In genomic region chr16:70661918-70662641, GRCh38 we compare ENCODE assay signal across 12 cellular contexts. TPM values are rescaled to one million over a fixed set of nuclear protein-coding genes. Genes with fewer than 3 reads are reported as not detected.
DNase-seq lines count a peak whose midpoint lies in the region; ATAC-seq and TF ChIP-seq lines count a peak whose summit lies in the region.
"Had no signal": no experiment of that assay in that cellular context is flagged by ENCODE, and none has a peak within 500 bp of the region (broad histone marks: within the 10 kb centered on the region; RNA-seq: fewer than 3 reads in every experiment).

No MANE protein-coding gene starts in this region.

- no peak overlapping the region for H3K4me3 Mint-ChIP-seq in HFFc6

- no peaks in the 10 kb centered on the region for H3K9me3 Mint-ChIP-seq in HFFc6

- intact Hi-C loops in breast epithelium (cut with DNase I; ENCODE audit: low total_unique reads) = no loop called here
- intact Hi-C loops in right lobe of liver (cut with DNase I) = no loop called here
- intact Hi-C loops in upper lobe of right lung (cut with DNase I) = no loop called here

- no peak overlapping the region for H3K4me3 ChIP-seq in breast epithelium
- H3K4me3 ChIP-seq in right lobe of liver = no peak overlapping the region
- no peak overlapping the region for H3K4me3 ChIP-seq in upper lobe of right lung

- H3K4me1 ChIP-seq in breast epithelium = peaks cover 0 to 7% of the 10 kb centered on the region in 2 donors
- no peaks in the 10 kb centered on the region for H3K4me1 ChIP-seq in right lobe of liver
- H3K4me1 ChIP-seq in upper lobe of right lung = no peaks in the 10 kb centered on the region

- peaks cover 24% of the 10 kb centered on the region for H3K27me3 Mint-ChIP-seq in HFFc6 (ENCODE audit: insufficient read depth)

- H3K27ac Mint-ChIP-seq in HFFc6 = peak overlapping the region; percentile 43; the same call in 1 of the 2 replicates

- H3K27me3 ChIP-seq in breast epithelium = no peaks in the 10 kb centered on the region
- H3K27me3 ChIP-seq in right lobe of liver = no peaks in the 10 kb centered on the region
- H3K27me3 ChIP-seq in upper lobe of right lung = no peaks in the 10 kb centered on the region

- no peak for TF ChIP-seq CTCF in HFFc6 (IDR thresholded peaks at IDR 0.05)
- TF ChIP-seq CTCF in breast epithelium (IDR thresholded peaks at IDR 0.05) = no peak
- no peak for TF ChIP-seq CTCF in right lobe of liver (IDR thresholded peaks at IDR 0.05)
- TF ChIP-seq CTCF in upper lobe of right lung (IDR thresholded peaks at IDR 0.05) = no peak

- 70% methylated on average over 7 of the region's 21 CpGs for WGBS in right lobe of liver (ENCODE audit: insufficient coverage, low coverage, low lambda C conversion rate, missing lambda C conversion rate)

- no peaks in the 10 kb centered on the region for H3K9me3 ChIP-seq in breast epithelium
- H3K9me3 ChIP-seq in right lobe of liver = no peaks in the 10 kb centered on the region
- no peaks in the 10 kb centered on the region for H3K9me3 ChIP-seq in upper lobe of right lung

- DNase-seq in HFFc6 (no peak), breast epithelium (ENCODE audit: low spot score in 2 of 2) (no peak), right lobe of liver (peak in 1 of 3 donors; percentile 48), upper lobe of right lung (peak; percentile 43), HuH-7 (ENCODE audit: low spot score) (no peak)
- DNase-seq: amniotic stem cell, hippocampal formation, NCI-H1092, NCI-H524 had no signal

- peaks cover 13% of the 10 kb centered on the region for H3K36me3 Mint-ChIP-seq in HFFc6 (ENCODE audit: low read depth)

- peaks cover 16% of the 10 kb centered on the region for H3K36me3 ChIP-seq in breast epithelium
- peaks cover 0 to 42% (median 24%) of the 10 kb centered on the region in 4 donors for H3K36me3 ChIP-seq in right lobe of liver
- H3K36me3 ChIP-seq in upper lobe of right lung = peaks cover 41% of the 10 kb centered on the region

- no peaks in the 10 kb centered on the region; the same call in 1 of the 2 replicates for H3K4me1 Mint-ChIP-seq in HFFc6 (ENCODE audit: low read depth)

- H3K27ac ChIP-seq in breast epithelium = peak overlapping the region; percentile 60 to 69
- H3K27ac ChIP-seq in right lobe of liver = no peak overlapping the region
- H3K27ac ChIP-seq in upper lobe of right lung = no peak overlapping the region

- ATAC-seq in right lobe of liver (peak in 3 of 4 donors; percentile 14 to 27 (median 19)), upper lobe of right lung (no peak), GM18873 (IDR thresholded peaks at IDR 0.05; ENCODE audit: low FRiP score, unreplicated experiment) (no peak), GM21390 (IDR thresholded peaks at IDR 0.05; ENCODE audit: unreplicated experiment) (no peak)

- TF ChIP-seq POLR2A in breast epithelium (IDR thresholded peaks at IDR 0.05) (no peak), right lobe of liver (IDR thresholded peaks at IDR 0.05) (no peak)

RNA-seq across cellular contexts. Expression of gene IL34, which starts 15.7 kb away (rescaled TPM):
- total RNA-seq in HFFc6 (2021; fragmentation: NEBNext Ultra II Directional; extraction: Animal tissue kit (Norgen Biotek cat#: 25700)) = under 1 TPM in 2 of 6 experiments, not detected in 4; 0.09 TPM
- total RNA-seq in breast epithelium (10 to 100 TPM in 1 of 3 donors, 1 to 10 TPM in 1, under 1 TPM in 1; 0.64 to 37.9 (median 7.5) TPM), right lobe of liver (1 to 10 TPM in 1 of 6 experiments, under 1 TPM in 5; 0.27 to 1.1 (median 0.49) TPM), upper lobe of right lung (3.3 TPM)
- total RNA-seq: H4 had no signal

RNA-seq across cellular contexts. Expression of gene MTSS2, which starts 23.8 kb away (rescaled TPM):
- 10 to 100 TPM; 82.0 to 96.1 (median 86.5) TPM for total RNA-seq in HFFc6 (2021; fragmentation: NEBNext Ultra II Directional; extraction: Animal tissue kit (Norgen Biotek cat#: 25700))
- total RNA-seq in breast epithelium = 10 to 100 TPM in 2 of 3 donors, 1 to 10 TPM in 1; 9.4 to 28.8 (median 22.8) TPM
- total RNA-seq in right lobe of liver = 100 to 1,000 TPM in 2 of 6 experiments, 10 to 100 TPM in 4; 28.5 to 117 (median 80.2) TPM
- 81.3 TPM for total RNA-seq in upper lobe of right lung

Comparison
In these comparisons a context has a peak if more than half of its experiments do, and no peak if none do; other contexts are left out.
1. H3K27ac ChIP-seq: peak in breast epithelium (2 of 2); none in right lobe of liver (0 of 3) and upper lobe of right lung (single experiment).
2. ATAC-seq: peak in right lobe of liver (3 of 4); none in upper lobe of right lung (single experiment), GM18873 (single experiment) and GM21390 (single experiment).